Comparison of ENCODE assay signal across 14 cellular contexts in genomic region chr9:129402931-129403742, GRCh38.
DNase-seq lines count a peak whose midpoint lies in the region; FAIRE-seq and TF ChIP-seq lines count a peak whose summit lies in the region.
"Had no signal": no experiment of that assay in that cellular context is flagged by ENCODE, and none has a peak within 500 bp of the region (broad histone marks: within the 10 kb centered on the region; RNA-seq: fewer than 3 reads in every experiment).

No MANE protein-coding gene starts in this region.

- peak overlapping the region in 4 of 5 experiments; percentile 31 to 64 (median 48) for H3K4me3 Mint-ChIP-seq in brain

- TF ChIP-seq CTCF in brain (conservative IDR thresholded peaks at IDR 0.05) (no peak), kidney (IDR thresholded peaks at IDR 0.05; ENCODE audit: borderline replicate concordance, extremely low read depth, insufficient read depth) (no peak), adrenal gland (IDR thresholded peaks at IDR 0.05) (no peak)

- no peak for FAIRE-seq in kidney (lab: Jason Lieb, UNC)
- FAIRE-seq: HTR-8/SVneo had no signal

- peak overlapping the region; percentile 86 to 99 (median 93) for H3K4me2 ChIP-seq in BLaER1 treated with 17β-estradiol and CSF1 and Interleukin-3, amounts not matched to agents 10 nM and 100 nM
- H3K4me2 ChIP-seq in trophoblast cell (ENCODE audit: low read length): no peak overlapping the region

- no peak overlapping the region for H2AFZ ChIP-seq in trophoblast cell (ENCODE audit: insufficient read depth, low read length, poor library complexity)

- WGBS in trophoblast cell (ENCODE audit: extremely low coverage, insufficient coverage, insufficient read length): no CpG with 5 or more reads among the region's 16 CpGs
- WGBS in adrenal gland, 4 donors: 88 to 89% (median 89%) methylated on average over 16 of the region's 16 CpGs

- peak overlapping the region; percentile 28 for H2AK5ac ChIP-seq in trophoblast cell (ENCODE audit: low read length)

- H4K12ac ChIP-seq in trophoblast cell (ENCODE audit: low read depth, low read length): no peak overlapping the region

- H3K27ac ChIP-seq in BLaER1 treated with 17β-estradiol and CSF1 and Interleukin-3, amounts not matched to agents 10 nM and 100 nM: peak overlapping the region in 7 of 11 experiments; percentile 5 to 74 (median 41); a peak in 8 of 22 replicates
- H3K27ac ChIP-seq in kidney (ENCODE audit: low read depth in 2 of 2, low read length in 2 of 2) (peak overlapping the region in 1 of 2 donors; percentile 83), trophoblast cell (ENCODE audit: low read depth, low read length) (no peak overlapping the region), adrenal gland (peak overlapping the region in 2 of 5 donors; percentile 72 to 77)

- peaks cover 91 to 97% (median 96%) of the 10 kb centered on the region in 10 experiments for H3K4me1 ChIP-seq in BLaER1 treated with 17β-estradiol and CSF1 and Interleukin-3, amounts not matched to agents 10 nM and 100 nM
- H3K4me1 ChIP-seq in kidney (ENCODE audit: control insufficient read depth in 1 of 2, insufficient read depth in 1 of 2, low read depth in 1 of 2, low read length in 2 of 2) (peaks cover 17 to 40% of the 10 kb centered on the region in 2 donors), trophoblast cell (ENCODE audit: control insufficient read depth in 1 of 2, insufficient read depth in 2 of 2, low read length in 2 of 2) (peaks cover 0 to 12% of the 10 kb centered on the region in 2 experiments), adrenal gland (replicated peaks in 1 of 2) (peaks cover 0 to 11% of the 10 kb centered on the region in 2 donors)

- H3K4me1 Mint-ChIP-seq in brain: peaks cover 61% of the 10 kb centered on the region

- H3K4me3 ChIP-seq in BLaER1 treated with 17β-estradiol and CSF1 and Interleukin-3, amounts not matched to agents 10 nM and 100 nM: 0 out of 20 replicates have a peak overlapping the region, but pooled peaks of 1 of the 10 experiments have one; percentile 30
- no peak overlapping the region for H3K4me3 ChIP-seq in kidney (ENCODE audit: low read length in 2 of 2)
- H3K4me3 ChIP-seq in trophoblast cell (ENCODE audit: low read depth, low read length): no peak overlapping the region
- H3K4me3 ChIP-seq in adrenal gland: no peak overlapping the region

- H4K91ac ChIP-seq in trophoblast cell (ENCODE audit: low read depth, low read length): peak overlapping the region; percentile 15

- H3K27me3 ChIP-seq in BLaER1 treated with 17β-estradiol and CSF1 and Interleukin-3, amounts not matched to agents 10 nM and 100 nM: peaks cover 0 to 22% (median 0%) of the 10 kb centered on the region in 11 experiments; a peak in 3 of 22 replicates
- H3K27me3 ChIP-seq in trophoblast cell (ENCODE audit: insufficient read depth, low read length) (no peaks in the 10 kb centered on the region), adrenal gland (no peaks in the 10 kb centered on the region)

- no peaks in the 10 kb centered on the region for H3K27me3 Mint-ChIP-seq in brain

- H3K14ac ChIP-seq in trophoblast cell (ENCODE audit: low read length): peak overlapping the region; percentile 12

- H3K27ac Mint-ChIP-seq in brain: peak overlapping the region; percentile 36 to 99 (median 96)

- no peaks in the 10 kb centered on the region for H3K36me3 ChIP-seq in BLaER1 treated with 17β-estradiol and CSF1 and Interleukin-3, amounts not matched to agents 10 nM and 100 nM
- H3K36me3 ChIP-seq in kidney (ENCODE audit: control insufficient read depth in 1 of 2, insufficient read depth in 2 of 2, low read length in 2 of 2) (no peaks in the 10 kb centered on the region), trophoblast cell (ENCODE audit: control insufficient read depth in 1 of 2, insufficient read depth in 2 of 2, low read length in 2 of 2) (no peaks in the 10 kb centered on the region), adrenal gland (replicated peaks in 1 of 2) (no peaks in the 10 kb centered on the region)

- no peak overlapping the region for H4K8ac ChIP-seq in trophoblast cell (ENCODE audit: low read depth, low read length)

- no peak overlapping the region for H3K4ac ChIP-seq in trophoblast cell (ENCODE audit: low read depth, low read length)

- no peak for TF ChIP-seq POLR2A in adrenal gland (IDR thresholded peaks at IDR 0.05)

- no peaks in the 10 kb centered on the region for H4K20me1 ChIP-seq in BLaER1 treated with 17β-estradiol and CSF1 and Interleukin-3, amounts not matched to agents 10 nM and 100 nM

- no peak overlapping the region for H2BK120ac ChIP-seq in trophoblast cell (ENCODE audit: insufficient read depth, low read length, poor library complexity)

- no peaks in the 10 kb centered on the region for H3K36me3 Mint-ChIP-seq in brain

- no peak overlapping the region for H2BK5ac ChIP-seq in trophoblast cell (ENCODE audit: low read depth, low read length, poor library complexity)

- peaks cover 1% of the 10 kb centered on the region for H3K79me2 ChIP-seq in trophoblast cell (ENCODE audit: control insufficient read depth, insufficient read depth, low read length, poor library complexity)

- intact Hi-C loops in kidney (cut with DNase I) (no loop called here), adrenal gland (cut with DNase I) (no loop called here)

- DNase-seq in kidney: peak; percentile 49
- no peak for DNase-seq in trophoblast cell
- no peak for DNase-seq in NCI-H1092 (lab: John Stamatoyannopoulos, UW)
- no peak for DNase-seq in adrenal gland
- no peak for DNase-seq in midbrain (lab: John Stamatoyannopoulos, UW)
- DNase-seq in D341Med (ENCODE audit: low spot score): no peak
- DNase-seq: activated T-cell treated with anti-CD3 and anti-CD28 coated beads, Interleukin-2, amount 50 U/mL, for 48 hours; COR-L47; NCI-H2081 treated with DMSO at 0.1 percent for 48 hours; SHP77 treated with DMSO at 0.1 percent for 48 hours; stimulated activated CD4-positive, alpha-beta T cell treated with anti-CD3 and anti-CD28 coated beads, Interleukin-2, amount 100 ng/mL, for 48 hours had no signal

- H3K9me3 Mint-ChIP-seq in brain: peaks cover 0 to 2% (median 0%) of the 10 kb centered on the region in 5 experiments

- H3K9me3 ChIP-seq in BLaER1 treated with 17β-estradiol and CSF1 and Interleukin-3, amounts not matched to agents 10 nM and 100 nM (replicated peaks in 1 of 11): no peaks in the 10 kb centered on the region
- H3K9me3 ChIP-seq in kidney (ENCODE audit: control insufficient read depth in 1 of 2, low read length in 2 of 2): no peaks in the 10 kb centered on the region
- peaks cover 3% of the 10 kb centered on the region for H3K9me3 ChIP-seq in trophoblast cell (ENCODE audit: insufficient read depth, low read depth, low read length)
- H3K9me3 ChIP-seq in adrenal gland (replicated peaks in 1 of 3): no peaks in the 10 kb centered on the region

- peak overlapping the region in 10 of 11 experiments; percentile 8 to 76 (median 52); a peak in 12 of 22 replicates for H3K9ac ChIP-seq in BLaER1 treated with 17β-estradiol and CSF1 and Interleukin-3, amounts not matched to agents 10 nM and 100 nM
- H3K9ac ChIP-seq in kidney (ENCODE audit: low read length in 2 of 2): peak overlapping the region in 1 of 2 donors; percentile 19
- no peak overlapping the region for H3K9ac ChIP-seq in trophoblast cell (ENCODE audit: low read length)

- peak overlapping the region; percentile 34 for H2BK12ac ChIP-seq in trophoblast cell (ENCODE audit: low read length)

- peaks cover 4% of the 10 kb centered on the region for H3K79me1 ChIP-seq in trophoblast cell (ENCODE audit: low read length)

- H3K23ac ChIP-seq in trophoblast cell (ENCODE audit: low read length): no peak overlapping the region

- H3K18ac ChIP-seq in trophoblast cell (ENCODE audit: low read length): no peak overlapping the region
